23 cellular contexts compared by ENCODE assay signal in genomic region chr2:156727867-156728266, GRCh38.
DNase-seq lines count a peak whose midpoint lies in the region; ATAC-seq and TF ChIP-seq lines count a peak whose summit lies in the region.
"Had no signal": no experiment of that assay in that cellular context is flagged by ENCODE, and none has a peak within 500 bp of the region (broad histone marks: within the 10 kb centered on the region; RNA-seq: fewer than 3 reads in every experiment).

No MANE protein-coding gene starts in this region.

- no peak for ATAC-seq in T-helper 17 cell
- ATAC-seq: A549; CD8-positive, alpha-beta T cell; GM12878 had no signal

- H2BK120ac ChIP-seq in mesendoderm (ENCODE audit: low read depth, low read length) = peak overlapping the region; percentile 67

- H3K36me3 Mint-ChIP-seq in endodermal cell (ENCODE audit: low read depth) = peaks cover 39% of the 10 kb centered on the region
- H3K36me3 Mint-ChIP-seq in T-helper 17 cell (ENCODE audit: low read depth) = no peaks in the 10 kb centered on the region
- H3K36me3 Mint-ChIP-seq: CD8-positive, alpha-beta T cell had no signal

- no peak overlapping the region for H3K56ac ChIP-seq in mesendoderm (ENCODE audit: low read length)

- no peak overlapping the region for H3K23ac ChIP-seq in mesendoderm (ENCODE audit: low read length)

- no peak overlapping the region for H3K4me3 ChIP-seq in HUES6 (ENCODE audit: low read depth, low read length)
- peak overlapping the region; percentile 75 for H3K4me3 ChIP-seq in endodermal cell (ENCODE audit: low read length)
- no peak overlapping the region for H3K4me3 ChIP-seq in mesendoderm (ENCODE audit: low read length)
- H3K4me3 ChIP-seq: A549; BLaER1 treated with 17β-estradiol and CSF1 and Interleukin-3, amounts not matched to agents 10 nM and 100 nM; GM12878 had no signal

- peak overlapping the region; percentile 51 for H3K18ac ChIP-seq in mesendoderm (ENCODE audit: low read length)

- H3K27ac ChIP-seq in HUES6 (ENCODE audit: low read depth, low read length) (peak overlapping the region; percentile 97; the same call in 1 of the 2 replicates), endodermal cell (ENCODE audit: low read depth, low read length) (no peak overlapping the region), mesendoderm (ENCODE audit: low read depth, low read length) (no peak overlapping the region)
- H3K27ac ChIP-seq: 22Rv1; A549; BLaER1 treated with 17β-estradiol and CSF1 and Interleukin-3, amounts not matched to agents 10 nM and 100 nM; C4-2B had no signal

- H4K5ac ChIP-seq in mesendoderm (ENCODE audit: low read length) = no peak overlapping the region

- H3K9me3 ChIP-seq in HUES6 (ENCODE audit: control insufficient read depth, insufficient read depth, low read depth, low read length) (peaks cover 2% of the 10 kb centered on the region; the same call in 1 of the 2 replicates), endodermal cell (ENCODE audit: control insufficient read depth, low read length) (no peaks in the 10 kb centered on the region), T-helper 17 cell (ENCODE audit: control insufficient read depth, low read length, poor library complexity, severe bottlenecking) (no peaks in the 10 kb centered on the region)
- H3K9me3 ChIP-seq: A549; BLaER1 treated with 17β-estradiol and CSF1 and Interleukin-3, amounts not matched to agents 10 nM and 100 nM; Caco-2 had no signal

- H3K4ac ChIP-seq in mesendoderm (ENCODE audit: low read depth, low read length) = no peak overlapping the region

- H3K4me3 Mint-ChIP-seq in endodermal cell (no peak overlapping the region), T-helper 17 cell (no peak overlapping the region)
- H3K4me3 Mint-ChIP-seq: B cell; CD4-positive, alpha-beta T cell; CD8-positive, alpha-beta T cell had no signal

- TF ChIP-seq CTCF in endodermal cell (conservative IDR thresholded peaks at IDR 0.05) = no peak

- DNase-seq in DMS53 (lab: John Stamatoyannopoulos, UW) (peak; percentile 20), DMS53 treated with DMSO at 0.1 percent for 48 hours (lab: John Stamatoyannopoulos, UW; ENCODE audit: unreplicated experiment) (no peak), endodermal cell (no peak), mesendoderm (no peak), DMS153 treated with DMSO at 0.1 percent for 48 hours (lab: John Stamatoyannopoulos, UW; ENCODE audit: unreplicated experiment) (no peak), hippocampal formation (lab: John Stamatoyannopoulos, UW) (no peak), T-helper 17 cell (no peak)
- DNase-seq: AML-193; Caco-2; Calu3; CD4-positive, alpha-beta T cell; CD8-positive, alpha-beta T cell; DMS79; DND-41; EL; GDM1 had no signal

- no peaks in the 10 kb centered on the region for H3K27me3 Mint-ChIP-seq in endodermal cell (ENCODE audit: insufficient read depth)
- H3K27me3 Mint-ChIP-seq in T-helper 17 cell = peaks cover 15% of the 10 kb centered on the region
- H3K27me3 Mint-ChIP-seq: B cell had no signal

- H3K27me3 ChIP-seq in HUES6 (ENCODE audit: control insufficient read depth, insufficient read depth, low read length) (no peaks in the 10 kb centered on the region), endodermal cell (ENCODE audit: control insufficient read depth, insufficient read depth, low read length, poor library complexity, severe bottlenecking) (no peaks in the 10 kb centered on the region), mesendoderm (ENCODE audit: insufficient read depth, low read length, poor library complexity) (no peaks in the 10 kb centered on the region)
- H3K27me3 ChIP-seq: BLaER1 treated with 17β-estradiol and CSF1 and Interleukin-3, amounts not matched to agents 10 nM and 100 nM had no signal

- H3K9ac ChIP-seq in HUES6 (ENCODE audit: low read length) (no peak overlapping the region), endodermal cell (ENCODE audit: extremely low read depth, low read length, poor library complexity, severe bottlenecking) (no peak overlapping the region), mesendoderm (ENCODE audit: low read length) (no peak overlapping the region)
- H3K9ac ChIP-seq: BLaER1 treated with 17β-estradiol and CSF1 and Interleukin-3, amounts not matched to agents 10 nM and 100 nM had no signal

- H2BK5ac ChIP-seq in mesendoderm (ENCODE audit: low read length) = peak overlapping the region; percentile 44

- H3K36me3 ChIP-seq in HUES6 (ENCODE audit: control insufficient read depth, insufficient read depth, low read length) (no peaks in the 10 kb centered on the region; the same call in 1 of the 2 replicates), endodermal cell (ENCODE audit: control insufficient read depth, insufficient read depth, low read length) (peaks cover 42% of the 10 kb centered on the region), mesendoderm (ENCODE audit: control insufficient read depth, insufficient read depth, low read length) (no peaks in the 10 kb centered on the region)
- H3K36me3 ChIP-seq: BLaER1 treated with 17β-estradiol and CSF1 and Interleukin-3, amounts not matched to agents 10 nM and 100 nM had no signal

- H3K9me3 Mint-ChIP-seq in endodermal cell = peaks cover 15% of the 10 kb centered on the region
- H3K9me3 Mint-ChIP-seq: CD4-positive, alpha-beta T cell; CD8-positive, alpha-beta T cell had no signal

- H2AK5ac ChIP-seq in mesendoderm (ENCODE audit: low read length) = no peak overlapping the region

- H3K4me1 Mint-ChIP-seq in endodermal cell (peaks cover 51% of the 10 kb centered on the region), T-helper 17 cell (no peaks in the 10 kb centered on the region)
- H3K4me1 Mint-ChIP-seq: B cell had no signal

- H3K4me2 ChIP-seq in mesendoderm (ENCODE audit: low read length) = no peak overlapping the region
- H3K4me2 ChIP-seq: A549; BLaER1 treated with 17β-estradiol and CSF1 and Interleukin-3, amounts not matched to agents 10 nM and 100 nM had no signal

- H4K8ac ChIP-seq in mesendoderm (ENCODE audit: low read depth, low read length) = no peak overlapping the region

- no peak overlapping the region for H2BK15ac ChIP-seq in mesendoderm (replicated peaks; ENCODE audit: low read depth)

- H3K4me1 ChIP-seq in HUES6 (ENCODE audit: control insufficient read depth, insufficient read depth, low read length) = peaks cover 30% of the 10 kb centered on the region
- H3K4me1 ChIP-seq in endodermal cell (ENCODE audit: control insufficient read depth, insufficient read depth, low read length) = peaks cover 11% of the 10 kb centered on the region
- no peaks in the 10 kb centered on the region for H3K4me1 ChIP-seq in mesendoderm (ENCODE audit: control insufficient read depth, low read depth, low read length)
- H3K4me1 ChIP-seq: A549; BLaER1 treated with 17β-estradiol and CSF1 and Interleukin-3, amounts not matched to agents 10 nM and 100 nM had no signal

- peak overlapping the region; percentile 82 for H3K27ac Mint-ChIP-seq in endodermal cell
- H3K27ac Mint-ChIP-seq in T-helper 17 cell = no peak overlapping the region
- H3K27ac Mint-ChIP-seq: B cell; CD4-positive, alpha-beta T cell; CD8-positive, alpha-beta T cell had no signal

- H3K79me2 ChIP-seq in mesendoderm (ENCODE audit: control insufficient read depth, insufficient read depth, low read length) = no peaks in the 10 kb centered on the region

- no peaks in the 10 kb centered on the region for H3K79me1 ChIP-seq in mesendoderm (ENCODE audit: low read length)
